Comparison of ENCODE assay signal across 8 cellular contexts in genomic region chr11:125496465-125496817, GRCh38. TPM values are rescaled to one million over a fixed set of nuclear protein-coding genes. Genes with fewer than 3 reads are reported as not detected.
DNase-seq lines count a peak whose midpoint lies in the region; ATAC-seq and TF ChIP-seq lines count a peak whose summit lies in the region.

No MANE protein-coding gene starts in this region.

- H3K9me3 ChIP-seq in BLaER1, result peaks cover 21% of the 10 kb centered on the region
- no peaks in the 10 kb centered on the region for H3K9me3 ChIP-seq in RWPE2 (ENCODE audit: severe bottlenecking)
- no peaks in the 10 kb centered on the region for H3K9me3 ChIP-seq in fibroblast of lung (ENCODE audit: control insufficient read depth, insufficient read depth, low read depth, low read length)

- H3K4me1 Mint-ChIP-seq in osteocyte (ENCODE audit: unreplicated experiment), result peaks cover 13% of the 10 kb centered on the region

- no peak for ATAC-seq in RWPE2 (ENCODE audit: low read depth)
- no peak for ATAC-seq in HG02852 (IDR thresholded peaks at IDR 0.05; ENCODE audit: unreplicated experiment)
- ATAC-seq in GM18861 (IDR thresholded peaks at IDR 0.05; ENCODE audit: unreplicated experiment), result no peak
- ATAC-seq in HG03196 (IDR thresholded peaks at IDR 0.05; ENCODE audit: unreplicated experiment), result no peak

- H3K4me1 ChIP-seq in BLaER1, result no peaks in the 10 kb centered on the region
- H3K4me1 ChIP-seq in RWPE2 (ENCODE audit: insufficient read depth, poor library complexity, severe bottlenecking), result peaks cover 4% of the 10 kb centered on the region
- peaks cover 4% of the 10 kb centered on the region for H3K4me1 ChIP-seq in fibroblast of lung (ENCODE audit: control insufficient read depth, extremely low read depth, insufficient read depth, low read length)

- H3K4me3 Mint-ChIP-seq in osteocyte (ENCODE audit: unreplicated experiment), result peak overlapping the region; percentile 79

- H3K4me3 ChIP-seq in BLaER1, result peak overlapping the region; percentile 56; the same call in 1 of the 2 replicates
- peak overlapping the region; percentile 45 for H3K4me3 ChIP-seq in RWPE2 (ENCODE audit: severe bottlenecking)
- peak overlapping the region in 2 of 4 experiments; percentile 60 to 79 for H3K4me3 ChIP-seq in fibroblast of lung (replicated peaks in 1 of 4; ENCODE audit: control extremely low read depth in 1 of 4, insufficient read depth in 1 of 4, low read depth in 3 of 4, low read length in 4 of 4)

- H3K4me2 ChIP-seq in BLaER1 (peak overlapping the region; percentile 55), fibroblast of lung (ENCODE audit: extremely low read depth, insufficient read depth, low read length) (peak overlapping the region; percentile 18)

- no peaks in the 10 kb centered on the region for H3K36me3 Mint-ChIP-seq in osteocyte (ENCODE audit: unreplicated experiment)

- TF ChIP-seq CTCF in RWPE2 (IDR thresholded peaks at IDR 0.05; ENCODE audit: poor library complexity, severe bottlenecking), result no peak
- TF ChIP-seq CTCF in fibroblast of lung (conservative IDR thresholded peaks at IDR 0.05 in 1 of 2, IDR thresholded peaks at IDR 0.05 in 1 of 2; ENCODE audit: low read depth in 1 of 2, low read length in 2 of 2), result no peak
- no peak for TF ChIP-seq CTCF in osteocyte (IDR thresholded peaks at IDR 0.05)

- H3K36me3 ChIP-seq in BLaER1, result no peaks in the 10 kb centered on the region
- no peaks in the 10 kb centered on the region for H3K36me3 ChIP-seq in RWPE2 (ENCODE audit: low read depth)
- no peaks in the 10 kb centered on the region for H3K36me3 ChIP-seq in fibroblast of lung (ENCODE audit: control insufficient read depth, insufficient read depth, low read length)

- no peak overlapping the region for H3K27ac ChIP-seq in BLaER1
- H3K27ac ChIP-seq in RWPE2 (ENCODE audit: poor library complexity, severe bottlenecking), result no peak overlapping the region
- no peak overlapping the region for H3K27ac ChIP-seq in fibroblast of lung (ENCODE audit: insufficient read depth, low read length)

- H4K20me1 ChIP-seq in BLaER1, result no peaks in the 10 kb centered on the region
- H4K20me1 ChIP-seq in fibroblast of lung (ENCODE audit: control insufficient read depth, extremely low read depth, insufficient read depth, low read length), result no peaks in the 10 kb centered on the region

- H3K9ac ChIP-seq in BLaER1 (no peak overlapping the region), fibroblast of lung (ENCODE audit: insufficient read depth, low read length) (no peak overlapping the region)

- H3K27me3 Mint-ChIP-seq in osteocyte (ENCODE audit: unreplicated experiment), result peaks cover 9% of the 10 kb centered on the region

- H3K27me3 ChIP-seq in BLaER1, result peaks cover 37% of the 10 kb centered on the region
- H3K27me3 ChIP-seq in RWPE2 (ENCODE audit: insufficient read depth, poor library complexity, severe bottlenecking), result no peaks in the 10 kb centered on the region
- H3K27me3 ChIP-seq in fibroblast of lung (ENCODE audit: control insufficient read depth, insufficient read depth, low read length), result no peaks in the 10 kb centered on the region

- H3K27ac Mint-ChIP-seq in osteocyte (ENCODE audit: unreplicated experiment), result peak overlapping the region; percentile 52

- H3K9me3 Mint-ChIP-seq in osteocyte (ENCODE audit: unreplicated experiment), result no peaks in the 10 kb centered on the region

- H3K79me2 ChIP-seq in fibroblast of lung (ENCODE audit: control insufficient read depth, insufficient read depth, low read length), result peaks cover 4% of the 10 kb centered on the region

- DNase-seq in RWPE2 (ENCODE audit: low spot score), result no peak
- DNase-seq in fibroblast of lung (ENCODE audit: low read depth in 2 of 2), result no peak
- DNase-seq in osteocyte (ENCODE audit: extremely low spot score, unreplicated experiment), result no peak
- no peak for DNase-seq in NCI-H2107 (lab: John Stamatoyannopoulos, UW)

- peak overlapping the region; percentile 25 for H2AFZ ChIP-seq in fibroblast of lung (ENCODE audit: low read length)

RNA-seq across cellular contexts. Expression of gene FEZ1, which starts 0.4 kb away (rescaled TPM):
- total RNA-seq in fibroblast of lung, result 118 and 126 TPM in 2 replicates
- polyA plus RNA-seq in fibroblast of lung, result 83.3 and 108 TPM in 2 replicates
- 61.2 and 87.9 TPM in 2 replicates for polyA plus RNA-seq in fibroblast of lung (2012)
- 29.5 and 39.9 TPM in 2 replicates for polyA minus RNA-seq in fibroblast of lung (ENCODE audit: low replicate concordance)
- 35.4 and 35.7 TPM in 2 replicates for total RNA-seq in osteocyte
